10 cellular contexts compared by ENCODE assay signal in genomic region chr22:46591890-46592289, GRCh38. TPM values are rescaled to one million over a fixed set of nuclear protein-coding genes. Genes with fewer than 3 reads are reported as not detected.
A peak's percentile ranks its signal among the peaks of the same experiment; 100 is the strongest.
DNase-seq lines count a peak whose midpoint lies in the region; ATAC-seq and TF ChIP-seq lines count a peak whose summit lies in the region.
"Had no signal": no experiment of that assay in that cellular context is flagged by ENCODE, and none has a peak within 500 bp of the region (broad histone marks: within the 10 kb centered on the region; RNA-seq: fewer than 3 reads in every experiment).

No MANE protein-coding gene starts in this region.

- no peak overlapping the region for H2BK20ac ChIP-seq in IMR-90 (ENCODE audit: low read depth, low read length)

- no peak overlapping the region for H2AK9ac ChIP-seq in IMR-90 (replicated peaks; ENCODE audit: low read depth, low read length, poor library complexity)

- H3K9me1 ChIP-seq in IMR-90 (ENCODE audit: insufficient read depth, low read length) = no peaks in the 10 kb centered on the region

- TF ChIP-seq CTCF in IMR-90 (conservative IDR thresholded peaks at IDR 0.05; ENCODE audit: low read depth, low read length) (no peak), spleen (IDR thresholded peaks at IDR 0.05 in 8 of 11, conservative IDR thresholded peaks at IDR 0.05 in 3 of 11) (no peak)

- no peaks in the 10 kb centered on the region for H3K27me3 Mint-ChIP-seq in activated CD8-positive, alpha-beta T cell treated with anti-CD3 and anti-CD28 coated beads, Interleukin-2, amount 10 ng/mL, durations not matched to agents 7 days and 5 days (ENCODE audit: low read depth)

- TF ChIP-seq POLR2A in IMR-90 (IDR thresholded peaks at IDR 0.05; ENCODE audit: low read depth, low read length) (no peak), spleen (IDR thresholded peaks at IDR 0.05) (no peak)

- ATAC-seq in IMR-90 (ENCODE audit: low read depth) (no peak), left cardiac atrium (no peak), left lobe of liver (no peak)
- peak; percentile 2 for ATAC-seq in activated CD8-positive, alpha-beta T cell treated with anti-CD3 and anti-CD28 coated beads, Interleukin-2, amount 10 ng/mL, durations not matched to agents 7 days and 5 days

- no peak overlapping the region for H3K14ac ChIP-seq in IMR-90 (replicated peaks; ENCODE audit: low read depth, low read length)

- H3K79me1 ChIP-seq in IMR-90 (ENCODE audit: low read depth in 1 of 2, low read length in 2 of 2) = no peaks in the 10 kb centered on the region; a peak in 1 of 4 replicates

- peak overlapping the region; percentile 4; the same call in 1 of the 2 replicates for H2AK5ac ChIP-seq in IMR-90 (ENCODE audit: low read depth, low read length)

- H3K4ac ChIP-seq in IMR-90 (ENCODE audit: low read depth, low read length) = no peak overlapping the region

- POLR2A ChIA-PET in IMR-90 (lab: Charles Lee; ENCODE audit: unreplicated experiment) = no interaction called here
- POLR2A ChIA-PET in activated CD8-positive, alpha-beta T cell treated with anti-CD3 and anti-CD28 coated beads, Interleukin-2, amount 10 ng/mL, durations not matched to agents 7 days and 5 days (lab: Charles Lee) = interaction anchor here (1.2 to 2.2 kb wide), 3 partner anchors 12 to 23 kb away, joined by 3 to 6 read pairs (median 4); no protein-coding TSS in a partner anchor

- H3K36me3 Mint-ChIP-seq in activated CD8-positive, alpha-beta T cell treated with anti-CD3 and anti-CD28 coated beads, Interleukin-2, amount 10 ng/mL, durations not matched to agents 7 days and 5 days (ENCODE audit: low read depth) = peaks cover 3% of the 10 kb centered on the region

- WGBS in IMR-90 (ENCODE audit: extremely low coverage in 2 of 2, insufficient read length in 1 of 2), 2 experiments = no CpG with 5 or more reads among the region's 7 CpGs
- 47 to 69% (median 57%) methylated on average over 4 to 7 of the region's 7 CpGs for WGBS in spleen, 5 donors

- no peak overlapping the region for H3K18ac ChIP-seq in IMR-90 (ENCODE audit: low read depth, low read length)

- no peak for TF ChIP-seq RAD21 in IMR-90 (IDR thresholded peaks at IDR 0.05; ENCODE audit: low read length)

- peaks cover 1% of the 10 kb centered on the region; the same call in 1 of the 2 replicates for H3K36me3 ChIP-seq in IMR-90 (ENCODE audit: control insufficient read depth, insufficient read depth, low read length)
- no peaks in the 10 kb centered on the region for H3K36me3 ChIP-seq in spleen

- DNase-seq in IMR-90 (no peak), left cardiac atrium (peak; percentile 60), spleen (peak; percentile 76), amygdala (lab: John Stamatoyannopoulos, UW) (no peak), left lobe of liver (ENCODE audit: low spot score) (no peak), NCI-H345 treated with DMSO at 0.1 percent for 48 hours (lab: John Stamatoyannopoulos, UW; ENCODE audit: unreplicated experiment) (no peak), NCI-H1930 (lab: John Stamatoyannopoulos, UW) (no peak)
- no peak for DNase-seq in activated CD8-positive, alpha-beta T cell treated with anti-CD3 and anti-CD28 coated beads, Interleukin-2, amount 10 ng/mL, durations not matched to agents 7 days and 5 days
- DNase-seq: DMS79 treated with DMSO at 0.1 percent for 48 hours; effector CD4-positive, alpha-beta T cell had no signal

- no peaks in the 10 kb centered on the region for H3K9me3 Mint-ChIP-seq in activated CD8-positive, alpha-beta T cell treated with anti-CD3 and anti-CD28 coated beads, Interleukin-2, amount 10 ng/mL, durations not matched to agents 7 days and 5 days (ENCODE audit: insufficient read depth)

- no peak overlapping the region for H4K8ac ChIP-seq in IMR-90 (ENCODE audit: low read depth in 2 of 2, low read length in 2 of 2)

- no peak overlapping the region for H3K23ac ChIP-seq in IMR-90 (ENCODE audit: low read depth, low read length)

- H4K20me1 ChIP-seq in IMR-90 (ENCODE audit: insufficient read depth, low read length) = peaks cover 26% of the 10 kb centered on the region

- peaks cover 66% of the 10 kb centered on the region for H3K4me1 Mint-ChIP-seq in activated CD8-positive, alpha-beta T cell treated with anti-CD3 and anti-CD28 coated beads, Interleukin-2, amount 10 ng/mL, durations not matched to agents 7 days and 5 days (ENCODE audit: low read depth)

- dilution Hi-C loops in IMR-90 (cut with HindIII; ENCODE audit: low sequenced_read_pairs, unreplicated experiment) = no loop called here

- in situ Hi-C loops in IMR-90 (cut with MboI; ENCODE audit: low sequenced_read_pairs) = no loop called here

- H2BK5ac ChIP-seq in IMR-90 (ENCODE audit: low read depth, low read length, poor library complexity, severe bottlenecking) = no peak overlapping the region

- no peak overlapping the region for H2BK15ac ChIP-seq in IMR-90 (ENCODE audit: low read depth, low read length)

- H3K4me3 ChIP-seq in IMR-90 (ENCODE audit: insufficient read depth, low read depth, low read length) (no peak overlapping the region), spleen (peak overlapping the region in 1 of 8 donors; percentile 63)

- peak overlapping the region; percentile 94 for H3K27ac Mint-ChIP-seq in activated CD8-positive, alpha-beta T cell treated with anti-CD3 and anti-CD28 coated beads, Interleukin-2, amount 10 ng/mL, durations not matched to agents 7 days and 5 days

- peak overlapping the region; percentile 19 for H2AFZ ChIP-seq in IMR-90 (replicated peaks; ENCODE audit: low read length, poor library complexity)

- no peak overlapping the region for H2BK120ac ChIP-seq in IMR-90 (ENCODE audit: low read depth, low read length)

- H3K9me3 ChIP-seq in IMR-90 (ENCODE audit: control insufficient read depth, insufficient read depth, low read length) = no peaks in the 10 kb centered on the region
- no peaks in the 10 kb centered on the region for H3K9me3 ChIP-seq in spleen

- H3K27ac ChIP-seq in IMR-90 (ENCODE audit: insufficient read depth, low read length) = no peak overlapping the region; the same call in 1 of the 2 replicates
- H3K27ac ChIP-seq in spleen = peak overlapping the region in 5 of 8 donors; percentile 49 to 89 (median 86)

- peak overlapping the region; percentile 69 for H3K4me3 Mint-ChIP-seq in activated CD8-positive, alpha-beta T cell treated with anti-CD3 and anti-CD28 coated beads, Interleukin-2, amount 10 ng/mL, durations not matched to agents 7 days and 5 days

- no peak overlapping the region for H3K9ac ChIP-seq in IMR-90 (ENCODE audit: low read depth, low read length)

- H4K5ac ChIP-seq in IMR-90 (ENCODE audit: low read depth, low read length) = no peak overlapping the region

- H4K91ac ChIP-seq in IMR-90 (ENCODE audit: insufficient read depth, low read depth, low read length) = no peak overlapping the region

- H3K4me2 ChIP-seq in IMR-90 (ENCODE audit: low read depth, low read length) = no peak overlapping the region; the same call in 1 of the 2 replicates

- H3K27me3 ChIP-seq in IMR-90 (ENCODE audit: control insufficient read depth, insufficient read depth, low read length) = no peaks in the 10 kb centered on the region; the same call in 1 of the 2 replicates
- H3K27me3 ChIP-seq in spleen (replicated peaks in 1 of 7) = no peaks in the 10 kb centered on the region

- H3K4me1 ChIP-seq in IMR-90 (ENCODE audit: control insufficient read depth, insufficient read depth, low read length) = peaks cover 5% of the 10 kb centered on the region
- H3K4me1 ChIP-seq in spleen = peaks cover 14 to 99% (median 66%) of the 10 kb centered on the region in 6 donors

- H3K56ac ChIP-seq in IMR-90 (ENCODE audit: extremely low read depth, insufficient read depth, low read length) = no peak overlapping the region

- no TSS peak for BruUV-seq in IMR-90 (replicated peaks; lab: Mats Ljungman, UMichigan)

- intact Hi-C loops in IMR-90 (cut with micrococcal nuclease) (no loop called here), left cardiac atrium (cut with DNase I) (loop anchor here in 1 of 2 donors (5.0 kb wide), 1 partner anchor 55 kb away; no protein-coding TSS in a partner anchor), spleen (cut with DNase I; ENCODE audit: low total_unique reads) (no loop called here)

- CTCF ChIA-PET in IMR-90 (lab: Yijun Ruan, JAX) = no interaction called here
- CTCF ChIA-PET in activated CD8-positive, alpha-beta T cell treated with anti-CD3 and anti-CD28 coated beads, Interleukin-2, amount 10 ng/mL, durations not matched to agents 7 days and 5 days (lab: Charles Lee) = interaction anchor here (0.8 to 1.2 kb wide), 2 partner anchors 21 to 29 kb away, joined by 3 to 4 read pairs; no protein-coding TSS in a partner anchor

TF ChIP-seq in IMR-90, 13 proteins besides CTCF, POLR2A, EP300 and RAD21 (continues in another document):
- TF ChIP-seq NFE2L2 (IDR thresholded peaks at IDR 0.05; ENCODE audit: low read depth, low read length) (no peak), SMC3 (IDR thresholded peaks at IDR 0.05; ENCODE audit: low read depth, low read length) (no peak), MXI1 (IDR thresholded peaks at IDR 0.05; ENCODE audit: borderline replicate concordance, low read depth, low read length) (no peak), RCOR1 (IDR thresholded peaks at IDR 0.05; ENCODE audit: insufficient replicate concordance, low read length) (no peak), MAZ (IDR thresholded peaks at IDR 0.05; ENCODE audit: borderline replicate concordance, low read depth, low read length) (no peak), RFX5 (IDR thresholded peaks at IDR 0.05; ENCODE audit: low read depth, low read length) (no peak), BHLHE40 (IDR thresholded peaks at IDR 0.05; ENCODE audit: low read depth, low read length) (no peak), CHD1 (IDR thresholded peaks at IDR 0.05; ENCODE audit: low read depth, low read length) (no peak), CEBPB (IDR thresholded peaks at IDR 0.05; ENCODE audit: low read depth, low read length) (no peak)

RNA-seq across cellular contexts. Expression of gene GRAMD4, which starts 28.3 kb away (rescaled TPM):
- total RNA-seq in IMR-90 (2012; rRNA removed) = 2.7 and 2.8 TPM in 2 replicates
- 5.8 and 7.4 TPM in 2 replicates for polyA plus RNA-seq in IMR-90 (2012; rRNA removed)
- polyA plus RNA-seq in IMR-90 (2012; cell fraction: cytosol; rRNA removed) = 3.2 and 5.9 TPM in 2 replicates
- 11.4 and 12.3 TPM in 2 replicates for polyA plus RNA-seq in IMR-90 (2012; cell fraction: nucleus; rRNA removed; ENCODE audit: low replicate concordance)
- total RNA-seq in activated CD8-positive, alpha-beta T cell treated with anti-CD3 and anti-CD28 coated beads, Interleukin-2, amount 10 ng/mL, durations not matched to agents 7 days and 5 days = 10 to 100 TPM; 41.2 to 42.1 TPM
- 10 to 100 TPM; 58.5 to 95.4 TPM for total RNA-seq in left cardiac atrium
- 10 to 100 TPM; 20.8 to 46.1 (median 33.1) TPM for total RNA-seq in spleen
- 10 to 100 TPM; 16.0 to 26.3 (median 21.5) TPM for polyA plus RNA-seq in spleen
- 42.5 TPM for total RNA-seq in left lobe of liver

RNA-seq across cellular contexts. Expression of gene CELSR1, which starts 54.5 kb away (rescaled TPM):
- total RNA-seq in IMR-90 (2012; rRNA removed) = 0.36 and 0.56 TPM in 2 replicates
- polyA plus RNA-seq in IMR-90 (2012; rRNA removed) = 0.82 and 1.4 TPM in 2 replicates
- 0.47 and 1.2 TPM in 2 replicates for polyA plus RNA-seq in IMR-90 (2012; cell fraction: cytosol; rRNA removed)
- 0.91 and 1.9 TPM in 2 replicates for polyA plus RNA-seq in IMR-90 (2012; cell fraction: nucleus; rRNA removed; ENCODE audit: low replicate concordance)
- under 1 TPM in 1 of 2 experiments, not detected in 1; 0.08 TPM for total RNA-seq in activated CD8-positive, alpha-beta T cell treated with anti-CD3 and anti-CD28 coated beads, Interleukin-2, amount 10 ng/mL, durations not matched to agents 7 days and 5 days
- total RNA-seq in left cardiac atrium = 1 to 10 TPM; 6.5 to 8.1 TPM
- 10 to 100 TPM in 2 of 7 donors, 1 to 10 TPM in 5; 4.3 to 12.7 (median 8.0) TPM for total RNA-seq in spleen
- 10 to 100 TPM in 2 of 3 donors, 1 to 10 TPM in 1; 8.2 to 13.1 (median 11.4) TPM for polyA plus RNA-seq in spleen
- total RNA-seq in left lobe of liver = 8.4 TPM

Comparison
In these comparisons a context has a peak if more than half of its experiments do, and no peak if none do; other contexts are left out.
1. DNase-seq: peak in left cardiac atrium (single experiment) and spleen (single experiment); none in IMR-90 (single experiment), activated CD8-positive, alpha-beta T cell treated with anti-CD3 and anti-CD28 coated beads, Interleukin-2, amount 10 ng/mL, durations not matched to agents 7 days and 5 days (single experiment), amygdala (0 of 56), left lobe of liver (single experiment), NCI-H345 treated with DMSO at 0.1 percent for 48 hours (single experiment) and NCI-H1930 (0 of 2).